In genomic region chr10:71285180-71285545, GRCh38 we compare ENCODE assay signal across 8 cellular contexts. TPM values are rescaled to one million over a fixed set of nuclear protein-coding genes. Genes with fewer than 3 reads are reported as not detected.
DNase-seq lines count a peak whose midpoint lies in the region; ATAC-seq, FAIRE-seq and TF ChIP-seq lines count a peak whose summit lies in the region.

No MANE protein-coding gene starts in this region.

- no peak for ATAC-seq in HG02973 (IDR thresholded peaks at IDR 0.05; ENCODE audit: unreplicated experiment)

- DNase-seq in AG04449 (ENCODE audit: low read depth, low spot score) (no peak), GM12892 (ENCODE audit: insufficient read length) (peak; percentile 68), PC-9 (peak; percentile 41 to 55), astrocyte of the hippocampus (ENCODE audit: low read depth, low spot score) (peak; percentile 66), inferior parietal cortex (ENCODE audit: extremely low spot score) (peak; percentile 71), putamen (ENCODE audit: low spot score) (no peak)
- DNase-seq in stimulated activated CD4-positive, alpha-beta T cell treated with anti-CD3 and anti-CD28 coated beads, TNF-alpha, amount 100 ng/mL, for 24 hours (ENCODE audit: low read depth in 3 of 3), result peak in 2 of 3 experiments; percentile 12 to 18

- intact Hi-C loops in PC-9 (cut with micrococcal nuclease; ENCODE audit: unreplicated experiment), result loop anchor here (1.0 to 10.0 kb wide), 5 partner anchors 76 to 823 kb away; no protein-coding TSS in a partner anchor

- no peak for TF ChIP-seq POLR2A in GM12892 (IDR thresholded peaks at IDR 0.05; ENCODE audit: low read depth, low read length)

- H3K9me2 ChIP-seq in PC-9 (ENCODE audit: insufficient read depth), result no peaks in the 10 kb centered on the region

- H3F3A ChIP-seq in PC-9 (ENCODE audit: insufficient read depth, low read depth), result no peaks in the 10 kb centered on the region

- FAIRE-seq in GM12892 (lab: Jason Lieb, UNC), result peak; percentile 54

- no peaks in the 10 kb centered on the region for H3K27me3 ChIP-seq in PC-9 (ENCODE audit: insufficient read depth, low read depth)

- CTCF ChIA-PET in AG04449 (lab: Yijun Ruan, JAX) (interaction anchor here (0.7 to 11.3 kb wide), 28 partner anchors 8 to 394 kb away, joined by 3 to 152 read pairs (median 4); no protein-coding TSS in a partner anchor), PC-9 (lab: Charles Lee) (interaction anchor here (1.0 to 1.2 kb wide), 3 partner anchors 77 to 736 kb away, joined by 3 to 5 read pairs (median 4); no protein-coding TSS in a partner anchor)

- H3K4me3 ChIP-seq in AG04449 (ENCODE audit: low read depth, low read length) (no peak overlapping the region), PC-9 (no peak overlapping the region)

- no peaks in the 10 kb centered on the region for H3K36me3 ChIP-seq in PC-9 (ENCODE audit: low read depth)

- POLR2A ChIA-PET in AG04449 (lab: Yijun Ruan, JAX), result no interaction called here
- POLR2A ChIA-PET in PC-9 (lab: Charles Lee; ENCODE audit: unreplicated experiment), result interaction anchor here (0.6 kb wide), 1 partner anchor 381 kb away, joined by 5 read pairs; no protein-coding TSS in a partner anchor

- H3K9me3 ChIP-seq in PC-9 (ENCODE audit: insufficient read depth, low read depth), result no peaks in the 10 kb centered on the region

- H3K27ac ChIP-seq in PC-9, result no peak overlapping the region

- no peaks in the 10 kb centered on the region for H4K20me1 ChIP-seq in PC-9 (ENCODE audit: insufficient read depth)

- TF ChIP-seq CTCF in AG04449 (IDR thresholded peaks at IDR 0.05; ENCODE audit: insufficient read depth, low read length, missing control alignments) (peak; percentile 77), PC-9 (conservative IDR thresholded peaks at IDR 0.05) (peak; percentile 91)

- no peak overlapping the region for H2AFZ ChIP-seq in PC-9

- H3K79me2 ChIP-seq in PC-9 (ENCODE audit: low read depth), result no peaks in the 10 kb centered on the region

- H3K4me1 ChIP-seq in PC-9 (replicated peaks; ENCODE audit: insufficient read depth), result no peaks in the 10 kb centered on the region

- H3K4me2 ChIP-seq in PC-9, result no peak overlapping the region

- BruUV-seq in PC-9 (replicated peaks; lab: Mats Ljungman, UMichigan), result no TSS peak

RNA-seq across cellular contexts. Expression of gene SLC29A3, which starts 33.9 kb away (rescaled TPM):
- 1.3 TPM for polyA plus RNA-seq in GM12892 (2012; ENCODE audit: missing spikeins)
- 24.1 and 35.7 TPM in 2 replicates for total RNA-seq in PC-9 (2021)

Comparison
In these comparisons a context has a peak if more than half of its experiments do, and no peak if none do; other contexts are left out.
1. DNase-seq: peak in GM12892 (single experiment), PC-9 (2 of 2), astrocyte of the hippocampus (single experiment), inferior parietal cortex (single experiment) and stimulated activated CD4-positive, alpha-beta T cell treated with anti-CD3 and anti-CD28 coated beads, TNF-alpha, amount 100 ng/mL, for 24 hours (2 of 3); none in AG04449 (single experiment) and putamen (single experiment).